15 cellular contexts compared by ENCODE assay signal in the genomic region with DNA sequence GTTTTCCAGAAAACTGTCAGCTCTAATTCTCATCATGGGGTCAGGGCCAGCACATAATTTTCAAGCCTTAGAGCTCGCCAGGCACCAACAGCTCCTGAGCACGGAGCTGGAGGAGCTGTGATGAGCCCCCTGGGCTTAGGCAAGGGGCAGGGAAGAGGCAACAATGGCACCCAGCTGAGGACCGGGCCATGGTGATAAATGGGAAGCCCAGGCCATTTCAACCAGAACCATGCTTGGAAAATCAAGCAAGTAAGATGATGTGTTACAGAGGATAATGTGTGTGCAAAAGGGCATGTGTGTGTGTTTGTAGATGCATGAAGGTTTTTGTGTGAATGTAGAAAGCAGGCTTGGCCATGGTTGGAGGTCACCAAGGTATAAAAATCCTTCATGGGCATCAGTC.
DNase-seq lines count a peak whose midpoint lies in the region; ATAC-seq and TF ChIP-seq lines count a peak whose summit lies in the region.
"Had no signal": no experiment of that assay in that cellular context is flagged by ENCODE, and none has a peak within 500 bp of the region (broad histone marks: within the 10 kb centered on the region; RNA-seq: fewer than 3 reads in every experiment).

No MANE protein-coding gene starts in this region.

- H3K4me3 Mint-ChIP-seq in neural crest cell: no peak overlapping the region
- H3K4me3 Mint-ChIP-seq: CD4-positive, alpha-beta memory T cell; H9 had no signal

- H3K27me3 Mint-ChIP-seq in neural crest cell (ENCODE audit: low read depth): no peaks in the 10 kb centered on the region
- H3K27me3 Mint-ChIP-seq: CD4-positive, alpha-beta memory T cell had no signal

- H3K9me3 Mint-ChIP-seq in neural crest cell: no peaks in the 10 kb centered on the region
- H3K9me3 Mint-ChIP-seq: H9 had no signal

- DNase-seq in G401 (ENCODE audit: low spot score): peak; percentile 30
- DNase-seq in cerebellar cortex (ENCODE audit: low spot score): peak; percentile 17
- DNase-seq in neural crest cell (ENCODE audit: low read depth, low spot score): no peak
- DNase-seq in retina: peak; percentile 80
- no peak for DNase-seq in NCI-H1417 treated with DMSO at 0.1 percent for 48 hours (lab: John Stamatoyannopoulos, UW)
- DNase-seq: 8988T; CD4-positive, alpha-beta memory T cell; DMS153; DMS79; GF-D8; H9; IMR-90 had no signal

- ATAC-seq in HG02938 (IDR thresholded peaks at IDR 0.05; ENCODE audit: unreplicated experiment): no peak
- ATAC-seq in HG02610 (IDR thresholded peaks at IDR 0.05; ENCODE audit: unreplicated experiment): no peak

- peak overlapping the region; percentile 27 for H3K27ac Mint-ChIP-seq in neural crest cell (ENCODE audit: unreplicated experiment)
- H3K27ac Mint-ChIP-seq: CD14-positive monocyte, H9 had no signal

- H3K4me1 Mint-ChIP-seq in neural crest cell: peaks cover 23% of the 10 kb centered on the region
- H3K4me1 Mint-ChIP-seq: CD14-positive monocyte had no signal

- H3K36me3 Mint-ChIP-seq in neural crest cell (ENCODE audit: low read depth): no peaks in the 10 kb centered on the region
- H3K36me3 Mint-ChIP-seq: CD14-positive monocyte; CD4-positive, alpha-beta memory T cell had no signal

- no peak for TF ChIP-seq CTCF in neural crest cell (conservative IDR thresholded peaks at IDR 0.05)

- in situ Hi-C loops in G401 (cut with HindIII; ENCODE audit: low sequenced_read_pairs): no loop called here

Comparison
In these comparisons a context has a peak if more than half of its experiments do, and no peak if none do; other contexts are left out.
1. DNase-seq: peak in G401 (single experiment), cerebellar cortex (single experiment) and retina (single experiment); none in neural crest cell (single experiment) and NCI-H1417 treated with DMSO at 0.1 percent for 48 hours (single experiment).